8 cellular contexts compared by ENCODE assay signal in genomic region chr16:15650019-15650697, GRCh38. TPM values are rescaled to one million over a fixed set of nuclear protein-coding genes. Genes with fewer than 3 reads are reported as not detected.
DNase-seq lines count a peak whose midpoint lies in the region; ATAC-seq and TF ChIP-seq lines count a peak whose summit lies in the region.

Gene NDE1, plus strand, starts transcription at chr16:15650245. Its CDS starts 14,534 bp downstream, at chr16:15664779.

- H3K36me3 Mint-ChIP-seq in naive thymus-derived CD8-positive, alpha-beta T cell = peaks cover 5 to 19% (median 8%) of the 10 kb centered on the region in 3 donors
- H3K36me3 Mint-ChIP-seq in stimulated activated memory B cell treated with anti-CD40 and anti-IgM and Interleukin-4, amounts not matched to agents 10 μg/mL and 1 μg/mL and 100 μg/mL, for 72 hours = peaks cover 13% of the 10 kb centered on the region

- POLR2A ChIA-PET in naive thymus-derived CD8-positive, alpha-beta T cell (lab: Charles Lee) = interaction anchor here (1.0 to 2.7 kb wide), 5 partner anchors 8 to 32 kb away, joined by 3 to 18 read pairs (median 12); partner anchors contain the start of gene MARF1

- TF ChIP-seq CTCF in fibroblast of mammary gland (conservative IDR thresholded peaks at IDR 0.05; ENCODE audit: control insufficient read depth, insufficient read depth, low read depth, low read length) = no peak

- H3K9me3 Mint-ChIP-seq in naive thymus-derived CD8-positive, alpha-beta T cell = no peaks in the 10 kb centered on the region
- no peaks in the 10 kb centered on the region for H3K9me3 Mint-ChIP-seq in stimulated activated memory B cell treated with anti-CD40 and anti-IgM and Interleukin-4, amounts not matched to agents 10 μg/mL and 1 μg/mL and 100 μg/mL, for 72 hours

- in situ Hi-C loops in KBM-7 (cut with MboI; ENCODE audit: low pct_unique_long_range_greater_than_20kb, low sequenced_read_pairs) = no loop called here

- H3K4me3 ChIP-seq in fibroblast of mammary gland (ENCODE audit: control insufficient read depth, low read depth, low read length) = peak within 1 kb of the TSS; percentile 91

- peaks cover 10 to 50% (median 39%) of the 10 kb centered on the region in 4 donors for H3K4me1 Mint-ChIP-seq in naive thymus-derived CD8-positive, alpha-beta T cell
- H3K4me1 Mint-ChIP-seq in stimulated activated memory B cell treated with anti-CD40 and anti-IgM and Interleukin-4, amounts not matched to agents 10 μg/mL and 1 μg/mL and 100 μg/mL, for 72 hours = peaks cover 48% of the 10 kb centered on the region

- H3K4me3 Mint-ChIP-seq in naive thymus-derived CD8-positive, alpha-beta T cell = peak within 1 kb of the TSS; percentile 98 to 100 (median 99)
- peak within 1 kb of the TSS; percentile 97 for H3K4me3 Mint-ChIP-seq in stimulated activated memory B cell treated with anti-CD40 and anti-IgM and Interleukin-4, amounts not matched to agents 10 μg/mL and 1 μg/mL and 100 μg/mL, for 72 hours

- H3K27ac Mint-ChIP-seq in naive thymus-derived CD8-positive, alpha-beta T cell = peak within 1 kb of the TSS; percentile 97 to 100 (median 98)
- H3K27ac Mint-ChIP-seq in stimulated activated memory B cell treated with anti-CD40 and anti-IgM and Interleukin-4, amounts not matched to agents 10 μg/mL and 1 μg/mL and 100 μg/mL, for 72 hours = peak within 1 kb of the TSS; percentile 93

- DNase-seq in DMS79 (lab: John Stamatoyannopoulos, UW) = peak; percentile 46
- DNase-seq in KBM-7 = peak; percentile 82
- peak; percentile 89 for DNase-seq in RPMI7951 (ENCODE audit: low read depth)
- peak; percentile 68 to 83 for DNase-seq in activated T-helper 1 cell treated with anti-CD3 and anti-CD28 coated beads, Interleukin-2, amount 50 U/mL, for 16 hours (ENCODE audit: low read depth in 1 of 2, low spot score in 1 of 2)
- peak; percentile 82 for DNase-seq in fibroblast of mammary gland (ENCODE audit: low read depth)
- DNase-seq in naive thymus-derived CD8-positive, alpha-beta T cell = peak; percentile 64 to 91 (median 79)

- peak; percentile 70 for ATAC-seq in GM21619 (IDR thresholded peaks at IDR 0.05; ENCODE audit: unreplicated experiment)
- peak; percentile 96 for ATAC-seq in naive thymus-derived CD8-positive, alpha-beta T cell
- peak; percentile 98 for ATAC-seq in stimulated activated memory B cell treated with anti-CD40 and anti-IgM and Interleukin-4, amounts not matched to agents 10 μg/mL and 1 μg/mL and 100 μg/mL, for 72 hours

- H3K27me3 Mint-ChIP-seq in naive thymus-derived CD8-positive, alpha-beta T cell = peaks cover 0 to 2% (median 0%) of the 10 kb centered on the region in 5 donors
- no peaks in the 10 kb centered on the region for H3K27me3 Mint-ChIP-seq in stimulated activated memory B cell treated with anti-CD40 and anti-IgM and Interleukin-4, amounts not matched to agents 10 μg/mL and 1 μg/mL and 100 μg/mL, for 72 hours

RNA-seq across cellular contexts. Expression of gene NDE1, which starts in this region (rescaled TPM):
- total RNA-seq in RPMI7951 (2014; rRNA removed; shearing (Covaris generic)) = 48.8 and 63.1 TPM in 2 replicates
- 100 to 1,000 TPM; 128 to 138 TPM for total RNA-seq in naive thymus-derived CD8-positive, alpha-beta T cell
- polyA plus RNA-seq in naive thymus-derived CD8-positive, alpha-beta T cell = 10 to 100 TPM; 23.5 to 59.1 (median 42.3) TPM

Comparison
In these comparisons a context has a peak if more than half of its experiments do, and no peak if none do; other contexts are left out.
1. Peak in every context shown above with its lines: DNase-seq, ATAC-seq and H3K4me3 ChIP-seq.